9 cellular contexts compared by ENCODE assay signal in genomic region chr1:32464716-32465540, GRCh38. TPM values are rescaled to one million over a fixed set of nuclear protein-coding genes. Genes with fewer than 3 reads are reported as not detected.
A peak's percentile ranks its signal among the peaks of the same experiment; 100 is the strongest.
DNase-seq lines count a peak whose midpoint lies in the region; ATAC-seq, FAIRE-seq and TF ChIP-seq lines count a peak whose summit lies in the region.
"Had no signal": no experiment of that assay in that cellular context is flagged by ENCODE, and none has a peak within 500 bp of the region (broad histone marks: within the 10 kb centered on the region; RNA-seq: fewer than 3 reads in every experiment).

ZBTB8B (plus strand) TSS chr1:32465072; CDS start chr1:32470625, 5,553 bp downstream.

- peak; percentile 40 to 79 (median 50) for ATAC-seq in natural killer cell
- ATAC-seq in GM18502 (IDR thresholded peaks at IDR 0.05; ENCODE audit: poor library complexity, unreplicated experiment) = no peak

- no peak for TF ChIP-seq CTCF in GM13977 (IDR thresholded peaks at IDR 0.05; ENCODE audit: extremely low read depth, insufficient read depth, missing control alignments)
- no peak for TF ChIP-seq CTCF in natural killer cell (IDR thresholded peaks at IDR 0.05)

- H3K4me3 Mint-ChIP-seq in activated naive CD4-positive, alpha-beta T cell treated with anti-CD3 and anti-CD28 coated beads for 36 hours = peak within 1 kb of the TSS; percentile 54
- H3K4me3 Mint-ChIP-seq in natural killer cell = peak within 1 kb of the TSS; percentile 80

- H3K27me3 Mint-ChIP-seq in activated naive CD4-positive, alpha-beta T cell treated with anti-CD3 and anti-CD28 coated beads for 36 hours (ENCODE audit: low read depth) = peaks cover 36% of the 10 kb centered on the region
- peaks cover 40 to 52% of the 10 kb centered on the region in 2 donors for H3K27me3 Mint-ChIP-seq in natural killer cell (ENCODE audit: low read depth in 2 of 2)

- no peaks in the 10 kb centered on the region for H3K36me3 Mint-ChIP-seq in activated naive CD4-positive, alpha-beta T cell treated with anti-CD3 and anti-CD28 coated beads for 36 hours (ENCODE audit: low read depth)
- H3K36me3 Mint-ChIP-seq in natural killer cell = no peaks in the 10 kb centered on the region

- H3K4me1 Mint-ChIP-seq in activated naive CD4-positive, alpha-beta T cell treated with anti-CD3 and anti-CD28 coated beads for 36 hours (ENCODE audit: low read depth) = peaks cover 13% of the 10 kb centered on the region
- H3K4me1 Mint-ChIP-seq in natural killer cell = peaks cover 17% of the 10 kb centered on the region in 2 donors

- CTCF ChIA-PET in activated naive CD4-positive, alpha-beta T cell treated with anti-CD3 and anti-CD28 coated beads for 36 hours (lab: Charles Lee) = no interaction called here

- in situ Hi-C loops in GM13977 (cut with MboI; ENCODE audit: low pct_unique_long_range_greater_than_20kb, low sequenced_read_pairs, unreplicated experiment) = no loop called here

- FAIRE-seq in frontal cortex (lab: Jason Lieb, UNC) = no peak

- H3K9me3 Mint-ChIP-seq in activated naive CD4-positive, alpha-beta T cell treated with anti-CD3 and anti-CD28 coated beads for 36 hours = no peaks in the 10 kb centered on the region
- no peaks in the 10 kb centered on the region for H3K9me3 Mint-ChIP-seq in natural killer cell

- H3K27ac Mint-ChIP-seq in activated naive CD4-positive, alpha-beta T cell treated with anti-CD3 and anti-CD28 coated beads for 36 hours = no peak within 1 kb of the TSS
- H3K27ac Mint-ChIP-seq in natural killer cell = no peak within 1 kb of the TSS

- H3K27ac ChIP-seq in temporal lobe (ENCODE audit: low read depth, low read length) = no peak within 1 kb of the TSS

- DNase-seq in GM13977 (ENCODE audit: low spot score) (peak; percentile 79), NCI-H524 treated with DMSO at 0.1 percent for 48 hours (lab: John Stamatoyannopoulos, UW) (peak; percentile 92), frontal cortex (ENCODE audit: low spot score in 2 of 2) (peak; percentile 90 to 91), natural killer cell (no peak), NOMO-1 treated with DMSO at 0.1 percent for 48 hours (lab: John Stamatoyannopoulos, UW; ENCODE audit: unreplicated experiment) (no peak)
- peak; percentile 48 for DNase-seq in activated naive CD4-positive, alpha-beta T cell treated with anti-CD3 and anti-CD28 coated beads for 36 hours

- intact Hi-C loops in activated naive CD4-positive, alpha-beta T cell treated with anti-CD3 and anti-CD28 coated beads for 36 hours (cut with micrococcal nuclease) = loop anchor here (5.0 kb wide), 1 partner anchor 37 kb away; no protein-coding TSS in a partner anchor
- intact Hi-C loops in natural killer cell (cut with micrococcal nuclease) = no loop called here

RNA-seq across cellular contexts. Expression of gene ZBTB8B, which starts in this region (rescaled TPM):
- not detected for total RNA-seq in activated naive CD4-positive, alpha-beta T cell treated with anti-CD3 and anti-CD28 coated beads for 36 hours
- total RNA-seq in frontal cortex = 15.9 TPM
- total RNA-seq in natural killer cell = not detected
- 15.2 TPM for total RNA-seq in temporal lobe
- total RNA-seq: T-helper 2 cell treated with Interferon-gamma antibody and Interleukin-4, amounts not matched to agents 100 ng/mL and 5 ng/mL, for 36 hours had no signal

Comparison
In these comparisons a context has a peak if more than half of its experiments do, and no peak if none do; other contexts are left out.
1. RNA of gene ZBTB8B (total RNA-seq): 15.9 TPM in frontal cortex (single experiment) and 15.2 TPM in temporal lobe (single experiment); not detected in activated naive CD4-positive, alpha-beta T cell treated with anti-CD3 and anti-CD28 coated beads for 36 hours and not detected in natural killer cell; every median in the first group is over 10 times any median in the second.
2. Peak in DNase-seq in activated naive CD4-positive, alpha-beta T cell treated with anti-CD3 and anti-CD28 coated beads for 36 hours; RNA of the gene not detected or under 1 TPM.
3. Peak in ATAC-seq in natural killer cell; RNA of the gene not detected or under 1 TPM.
4. DNase-seq: peak in GM13977 (single experiment), NCI-H524 treated with DMSO at 0.1 percent for 48 hours (single experiment) and frontal cortex (2 of 2); none in natural killer cell (single experiment) and NOMO-1 treated with DMSO at 0.1 percent for 48 hours (single experiment).